1 cellular context compared by ENCODE assay signal in the genomic region with DNA sequence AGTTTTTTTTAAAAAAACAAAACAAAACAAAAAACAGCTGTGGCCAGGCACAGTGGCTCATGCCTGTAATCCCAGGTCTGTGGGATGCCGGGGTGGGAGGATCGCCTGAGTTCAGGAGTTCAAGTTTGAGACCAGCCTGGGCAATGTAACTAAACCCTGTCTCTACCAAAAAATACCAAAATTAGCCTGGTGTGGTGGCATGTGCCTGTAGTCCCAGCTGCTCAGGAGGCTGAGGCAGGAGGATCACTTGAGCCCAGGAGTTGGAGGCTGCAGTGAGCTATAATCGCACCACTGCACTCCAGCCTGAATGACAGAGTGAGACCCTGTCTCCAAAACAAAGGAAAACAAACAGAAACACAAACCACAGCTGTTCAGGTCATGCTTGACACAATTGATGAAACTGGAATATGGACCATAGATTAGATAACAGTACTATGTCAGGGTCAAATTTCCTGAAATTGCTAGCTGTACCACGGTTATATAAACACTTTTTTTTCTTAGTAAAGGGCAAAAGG.
TF ChIP-seq lines count a peak whose summit lies in the region.

No MANE protein-coding gene starts in this region.

TF ChIP-seq in HepG2, 621 proteins besides CTCF, POLR2A, EP300 and RAD21 (continued from another document and continues in another):
- no peak for TF ChIP-seq ZNF841 (CRISPR knock-in tag; IDR thresholded peaks at IDR 0.05; ENCODE audit: borderline replicate concordance)
- TF ChIP-seq, protein P1, sequence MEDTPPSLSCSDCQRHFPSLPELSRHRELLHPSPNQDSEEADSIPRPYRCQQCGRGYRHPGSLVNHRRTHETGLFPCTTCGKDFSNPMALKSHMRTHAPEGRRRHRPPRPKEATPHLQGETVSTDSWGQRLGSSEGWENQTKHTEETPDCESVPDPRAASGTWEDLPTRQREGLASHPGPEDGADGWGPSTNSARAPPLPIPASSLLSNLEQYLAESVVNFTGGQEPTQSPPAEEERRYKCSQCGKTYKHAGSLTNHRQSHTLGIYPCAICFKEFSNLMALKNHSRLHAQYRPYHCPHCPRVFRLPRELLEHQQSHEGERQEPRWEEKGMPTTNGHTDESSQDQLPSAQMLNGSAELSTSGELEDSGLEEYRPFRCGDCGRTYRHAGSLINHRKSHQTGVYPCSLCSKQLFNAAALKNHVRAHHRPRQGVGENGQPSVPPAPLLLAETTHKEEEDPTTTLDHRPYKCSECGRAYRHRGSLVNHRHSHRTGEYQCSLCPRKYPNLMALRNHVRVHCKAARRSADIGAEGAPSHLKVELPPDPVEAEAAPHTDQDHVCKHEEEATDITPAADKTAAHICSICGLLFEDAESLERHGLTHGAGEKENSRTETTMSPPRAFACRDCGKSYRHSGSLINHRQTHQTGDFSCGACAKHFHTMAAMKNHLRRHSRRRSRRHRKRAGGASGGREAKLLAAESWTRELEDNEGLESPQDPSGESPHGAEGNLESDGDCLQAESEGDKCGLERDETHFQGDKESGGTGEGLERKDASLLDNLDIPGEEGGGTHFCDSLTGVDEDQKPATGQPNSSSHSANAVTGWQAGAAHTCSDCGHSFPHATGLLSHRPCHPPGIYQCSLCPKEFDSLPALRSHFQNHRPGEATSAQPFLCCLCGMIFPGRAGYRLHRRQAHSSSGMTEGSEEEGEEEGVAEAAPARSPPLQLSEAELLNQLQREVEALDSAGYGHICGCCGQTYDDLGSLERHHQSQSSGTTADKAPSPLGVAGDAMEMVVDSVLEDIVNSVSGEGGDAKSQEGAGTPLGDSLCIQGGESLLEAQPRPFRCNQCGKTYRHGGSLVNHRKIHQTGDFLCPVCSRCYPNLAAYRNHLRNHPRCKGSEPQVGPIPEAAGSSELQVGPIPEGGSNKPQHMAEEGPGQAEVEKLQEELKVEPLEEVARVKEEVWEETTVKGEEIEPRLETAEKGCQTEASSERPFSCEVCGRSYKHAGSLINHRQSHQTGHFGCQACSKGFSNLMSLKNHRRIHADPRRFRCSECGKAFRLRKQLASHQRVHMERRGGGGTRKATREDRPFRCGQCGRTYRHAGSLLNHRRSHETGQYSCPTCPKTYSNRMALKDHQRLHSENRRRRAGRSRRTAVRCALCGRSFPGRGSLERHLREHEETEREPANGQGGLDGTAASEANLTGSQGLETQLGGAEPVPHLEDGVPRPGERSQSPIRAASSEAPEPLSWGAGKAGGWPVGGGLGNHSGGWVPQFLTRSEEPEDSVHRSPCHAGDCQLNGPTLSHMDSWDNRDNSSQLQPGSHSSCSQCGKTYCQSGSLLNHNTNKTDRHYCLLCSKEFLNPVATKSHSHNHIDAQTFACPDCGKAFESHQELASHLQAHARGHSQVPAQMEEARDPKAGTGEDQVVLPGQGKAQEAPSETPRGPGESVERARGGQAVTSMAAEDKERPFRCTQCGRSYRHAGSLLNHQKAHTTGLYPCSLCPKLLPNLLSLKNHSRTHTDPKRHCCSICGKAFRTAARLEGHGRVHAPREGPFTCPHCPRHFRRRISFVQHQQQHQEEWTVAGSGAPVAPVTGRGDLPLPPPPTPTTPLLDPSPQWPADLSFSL (CRISPR knock-in tag; IDR thresholded peaks at IDR 0.05): 0 out of 2 replicates have a peak, but pooled peaks have one; percentile 29
- TF ChIP-seq TBL1XR1 (IDR thresholded peaks at IDR 0.05; ENCODE audit: borderline replicate concordance, low read length, partially characterized antibody): peak; percentile 78
- TF ChIP-seq GABPB1 (CRISPR knock-in tag; IDR thresholded peaks at IDR 0.05): 0 out of 2 replicates have a peak, but pooled peaks have one; percentile 11
- TF ChIP-seq ZNF547 (CRISPR knock-in tag; IDR thresholded peaks at IDR 0.05): no peak
- TF ChIP-seq, protein P2, sequence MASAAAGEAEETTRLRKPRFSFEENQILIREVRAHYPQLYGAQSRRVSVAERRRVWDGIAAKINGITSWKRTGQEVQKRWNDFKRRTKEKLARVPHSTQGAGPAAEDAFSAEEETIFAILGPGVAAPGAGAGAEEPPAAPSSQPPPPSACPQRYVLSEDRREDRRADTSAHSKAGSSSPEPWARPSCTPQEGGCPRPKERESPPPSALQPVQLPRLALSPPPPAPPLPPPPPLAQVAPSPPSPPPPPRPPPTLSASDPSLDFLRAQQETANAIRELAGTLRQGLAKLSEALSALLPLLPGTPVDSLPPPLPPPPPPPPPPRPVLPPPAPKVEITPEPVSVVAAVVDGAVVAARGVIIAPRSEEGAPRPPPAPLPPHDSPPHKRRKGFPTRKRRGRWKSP (CRISPR knock-in tag; IDR thresholded peaks at IDR 0.05): no peak; the same call in 1 of the 2 replicates
- TF ChIP-seq ZBTB42 (CRISPR knock-in tag; IDR thresholded peaks at IDR 0.05): 0 out of 2 replicates have a peak, but pooled peaks have one; percentile 63
- peak; percentile 95 for TF ChIP-seq MIXL1 (CRISPR knock-in tag; IDR thresholded peaks at IDR 0.05)
- TF ChIP-seq HOMEZ (CRISPR knock-in tag; IDR thresholded peaks at IDR 0.05; ENCODE audit: low read depth): no peak; the same call in none of the 2 replicates
- TF ChIP-seq HMG20A (CRISPR knock-in tag; IDR thresholded peaks at IDR 0.05; ENCODE audit: borderline replicate concordance): peak; percentile 85; the same call in 1 of the 2 replicates
- TF ChIP-seq MXI1 (IDR thresholded peaks at IDR 0.05; ENCODE audit: borderline replicate concordance, low read depth, low read length): peak; percentile 62; the same call in 2 of the 3 replicates
- peak; percentile 98 for TF ChIP-seq SOX13 (IDR thresholded peaks at IDR 0.05)
- TF ChIP-seq SOX13 (CRISPR knock-in tag; conservative IDR thresholded peaks at IDR 0.05 in 1 of 2, IDR thresholded peaks at IDR 0.05 in 1 of 2): peak in 1 of 2 experiments; percentile 100; a peak in 2 of 4 replicates
- peak in 1 of 2 experiments; percentile 25; a peak in 2 of 4 replicates for TF ChIP-seq HMGXB4 (CRISPR knock-in tag; IDR thresholded peaks at IDR 0.05; ENCODE audit: borderline replicate concordance in 1 of 2, low read depth in 1 of 2)
- no peak for TF ChIP-seq KLF15 (CRISPR knock-in tag; IDR thresholded peaks at IDR 0.05; ENCODE audit: borderline replicate concordance)
- TF ChIP-seq EED (CRISPR knock-in tag; IDR thresholded peaks at IDR 0.05): no peak
- TF ChIP-seq MLLT10 (CRISPR knock-in tag; IDR thresholded peaks at IDR 0.05): no peak
- TF ChIP-seq ARID4A (CRISPR knock-in tag; IDR thresholded peaks at IDR 0.05; ENCODE audit: borderline replicate concordance): peak; percentile 66; the same call in 1 of the 2 replicates
- TF ChIP-seq NFE2L1 (CRISPR knock-in tag; IDR thresholded peaks at IDR 0.05; ENCODE audit: borderline replicate concordance): no peak
- no peak for TF ChIP-seq ZNF382 (CRISPR knock-in tag; IDR thresholded peaks at IDR 0.05; ENCODE audit: borderline replicate concordance)
- TF ChIP-seq ZNF136 (CRISPR knock-in tag; IDR thresholded peaks at IDR 0.05; ENCODE audit: low read depth): no peak
- TF ChIP-seq THYN1 (CRISPR knock-in tag; IDR thresholded peaks at IDR 0.05; ENCODE audit: borderline replicate concordance, low read depth): no peak
- TF ChIP-seq ZBTB3 (CRISPR knock-in tag; IDR thresholded peaks at IDR 0.05; ENCODE audit: borderline replicate concordance, low read depth): peak; percentile 99
- TF ChIP-seq, protein P3, sequence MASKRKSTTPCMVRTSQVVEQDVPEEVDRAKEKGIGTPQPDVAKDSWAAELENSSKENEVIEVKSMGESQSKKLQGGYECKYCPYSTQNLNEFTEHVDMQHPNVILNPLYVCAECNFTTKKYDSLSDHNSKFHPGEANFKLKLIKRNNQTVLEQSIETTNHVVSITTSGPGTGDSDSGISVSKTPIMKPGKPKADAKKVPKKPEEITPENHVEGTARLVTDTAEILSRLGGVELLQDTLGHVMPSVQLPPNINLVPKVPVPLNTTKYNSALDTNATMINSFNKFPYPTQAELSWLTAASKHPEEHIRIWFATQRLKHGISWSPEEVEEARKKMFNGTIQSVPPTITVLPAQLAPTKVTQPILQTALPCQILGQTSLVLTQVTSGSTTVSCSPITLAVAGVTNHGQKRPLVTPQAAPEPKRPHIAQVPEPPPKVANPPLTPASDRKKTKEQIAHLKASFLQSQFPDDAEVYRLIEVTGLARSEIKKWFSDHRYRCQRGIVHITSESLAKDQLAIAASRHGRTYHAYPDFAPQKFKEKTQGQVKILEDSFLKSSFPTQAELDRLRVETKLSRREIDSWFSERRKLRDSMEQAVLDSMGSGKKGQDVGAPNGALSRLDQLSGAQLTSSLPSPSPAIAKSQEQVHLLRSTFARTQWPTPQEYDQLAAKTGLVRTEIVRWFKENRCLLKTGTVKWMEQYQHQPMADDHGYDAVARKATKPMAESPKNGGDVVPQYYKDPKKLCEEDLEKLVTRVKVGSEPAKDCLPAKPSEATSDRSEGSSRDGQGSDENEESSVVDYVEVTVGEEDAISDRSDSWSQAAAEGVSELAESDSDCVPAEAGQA (IDR thresholded peaks at IDR 0.05; ENCODE audit: low read depth): 0 out of 2 replicates have a peak, but pooled peaks have one; percentile 39
- TF ChIP-seq, protein P3 (CRISPR knock-in tag; IDR thresholded peaks at IDR 0.05; ENCODE audit: borderline replicate concordance): no peak
- TF ChIP-seq PAX8 (CRISPR knock-in tag; IDR thresholded peaks at IDR 0.05; ENCODE audit: borderline replicate concordance): no peak
- no peak for TF ChIP-seq ZNF607 (CRISPR knock-in tag; IDR thresholded peaks at IDR 0.05; ENCODE audit: borderline replicate concordance)
- TF ChIP-seq REPIN1 (CRISPR knock-in tag; IDR thresholded peaks at IDR 0.05; ENCODE audit: borderline replicate concordance, low read depth): peak; percentile 94
- TF ChIP-seq CREB1 (IDR thresholded peaks at IDR 0.05): peak; percentile 58; the same call in 1 of the 2 replicates
- TF ChIP-seq CREB1 (CRISPR knock-in tag; IDR thresholded peaks at IDR 0.05): peak; percentile 81
- TF ChIP-seq ZNF431 (CRISPR knock-in tag; IDR thresholded peaks at IDR 0.05; ENCODE audit: borderline replicate concordance, low read depth): no peak
- TF ChIP-seq ZNF234 (CRISPR knock-in tag; conservative IDR thresholded peaks at IDR 0.05): no peak
- TF ChIP-seq EHMT2 (IDR thresholded peaks at IDR 0.05; ENCODE audit: borderline replicate concordance, low read depth, low read length): no peak
- TF ChIP-seq MXD4 (CRISPR knock-in tag; IDR thresholded peaks at IDR 0.05): no peak; the same call in 1 of the 2 replicates
- 0 out of 2 replicates have a peak, but pooled peaks have one; percentile 23 for TF ChIP-seq JUND (CRISPR knock-in tag; IDR thresholded peaks at IDR 0.05)
